In the genomic region with DNA sequence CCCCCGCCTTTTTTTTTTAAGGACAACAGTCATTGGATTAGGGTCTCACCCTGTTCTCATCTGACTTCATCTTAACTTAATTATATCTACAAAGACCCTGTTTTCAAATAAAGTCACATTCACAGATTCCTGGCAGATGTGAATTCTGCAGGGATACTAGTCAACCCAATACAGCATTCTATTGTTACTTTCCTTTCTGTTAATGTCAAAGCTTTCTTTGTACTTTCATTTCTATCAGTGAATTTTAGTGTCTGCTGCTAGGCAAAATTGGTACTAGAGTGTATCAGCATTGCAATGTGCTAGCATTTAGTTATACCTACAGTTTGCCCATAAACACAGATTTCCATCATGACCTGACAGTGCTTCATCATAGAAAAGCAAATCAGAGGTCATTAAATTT, we compare ENCODE assay signal across 15 cellular contexts.
A peak's percentile ranks its signal among the peaks of the same experiment; 100 is the strongest.
DNase-seq lines count a peak whose midpoint lies in the region; ATAC-seq and TF ChIP-seq lines count a peak whose summit lies in the region.
"Had no signal": no experiment of that assay in that cellular context is flagged by ENCODE, and none has a peak within 500 bp of the region (broad histone marks: within the 10 kb centered on the region; RNA-seq: fewer than 3 reads in every experiment).

No MANE protein-coding gene starts in this region.

- intact Hi-C loops in body of pancreas (cut with DNase I), result no loop called here

- in situ Hi-C loops in SK-MEL-5 (cut with HindIII; ENCODE audit: low pct_unique_long_range_greater_than_20kb, low sequenced_read_pairs), result no loop called here

- no peak for TF ChIP-seq POLR2A in body of pancreas (IDR thresholded peaks at IDR 0.05)

- H3K27ac Mint-ChIP-seq in GM23338, result no peak overlapping the region; the same call in 1 of the 2 replicates
- H3K27ac Mint-ChIP-seq: CD4-positive, alpha-beta T cell had no signal

- H3K4me3 Mint-ChIP-seq in GM23338, result no peak overlapping the region
- H3K4me3 Mint-ChIP-seq: CD4-positive, alpha-beta T cell had no signal

- H3K27me3 ChIP-seq in GM23338 (ENCODE audit: insufficient read depth), result no peaks in the 10 kb centered on the region
- H3K27me3 ChIP-seq in body of pancreas, result no peaks in the 10 kb centered on the region

- H4K20me1 ChIP-seq in GM23338 (replicated peaks; ENCODE audit: insufficient read depth), result no peaks in the 10 kb centered on the region

- H3F3A ChIP-seq in GM23338 (replicated peaks; ENCODE audit: low read depth), result no peaks in the 10 kb centered on the region

- H3K79me2 ChIP-seq in GM23338 (replicated peaks; ENCODE audit: insufficient read depth), result no peaks in the 10 kb centered on the region

- peaks cover 25% of the 10 kb centered on the region for H3K4me1 Mint-ChIP-seq in GM23338

- H3K36me3 ChIP-seq in GM23338 (ENCODE audit: insufficient read depth) (no peaks in the 10 kb centered on the region), body of pancreas (replicated peaks in 1 of 2; ENCODE audit: insufficient read depth in 1 of 2, low read depth in 2 of 2) (no peaks in the 10 kb centered on the region)
- H3K36me3 ChIP-seq: HAP-1 had no signal

- H3K36me3 Mint-ChIP-seq in GM23338 (ENCODE audit: low read depth), result peaks cover 4% of the 10 kb centered on the region; the same call in 2 of the 3 replicates

- TF ChIP-seq CTCF in GM23338 (conservative IDR thresholded peaks at IDR 0.05; ENCODE audit: low read depth in 2 of 2), result no peak
- TF ChIP-seq CTCF in body of pancreas (IDR thresholded peaks at IDR 0.05), result no peak

- H3K27ac ChIP-seq in GM23338 (ENCODE audit: low read depth) (0 out of 2 replicates have a peak overlapping the region, but pooled peaks have one; percentile 9), body of pancreas (no peak overlapping the region)
- H3K27ac ChIP-seq: C4-2B had no signal

- no peak for DNase-seq in GM23338 (ENCODE audit: low spot score)
- peak; percentile 51 for DNase-seq in SK-MEL-5 (ENCODE audit: low read depth, low spot score)
- DNase-seq in medulla oblongata (ENCODE audit: extremely low spot score), result peak; percentile 11
- DNase-seq in AG08395 (ENCODE audit: low spot score), result no peak
- no peak for DNase-seq in nucleus accumbens (lab: John Stamatoyannopoulos, UW)
- DNase-seq in body of pancreas, result no peak
- DNase-seq: ACHN; AML-193; CD4-positive, alpha-beta T cell; DMS153; DMS79; GDM1 had no signal

- H3K4me3 ChIP-seq in GM23338 (no peak overlapping the region), body of pancreas (no peak overlapping the region)
- H3K4me3 ChIP-seq: HAP-1 had no signal

- H3K4me2 ChIP-seq in GM23338, result no peak overlapping the region

- no peaks in the 10 kb centered on the region for H3K9me3 Mint-ChIP-seq in GM23338

- ATAC-seq in GM23338, result no peak
- no peak for ATAC-seq in GM21423 (IDR thresholded peaks at IDR 0.05; ENCODE audit: unreplicated experiment)
- no peak for ATAC-seq in body of pancreas

- H3K9me2 ChIP-seq in GM23338 (ENCODE audit: insufficient read depth), result no peaks in the 10 kb centered on the region

- no peaks in the 10 kb centered on the region for H3K9me3 ChIP-seq in body of pancreas
- H3K9me3 ChIP-seq: HAP-1 had no signal

- WGBS in body of pancreas, 2 donors, result 80 to 83% methylated on average over 1 of the region's 1 CpG

- H3K4me1 ChIP-seq in GM23338 (ENCODE audit: insufficient read depth) (peaks cover 20% of the 10 kb centered on the region), body of pancreas (peaks cover 3% of the 10 kb centered on the region)

- H2AFZ ChIP-seq in GM23338, result no peak overlapping the region

- H3K27me3 Mint-ChIP-seq in GM23338 (ENCODE audit: insufficient read depth, low read depth, poor library complexity), result peaks cover 2% of the 10 kb centered on the region
- H3K27me3 Mint-ChIP-seq: CD4-positive, alpha-beta T cell had no signal

TF ChIP-seq in GM23338, 12 proteins besides CTCF, POLR2A, EP300 and RAD21:
- TF ChIP-seq ZNF114 (CRISPR knock-in tag; IDR thresholded peaks at IDR 0.05) (no peak), JUNB (IDR thresholded peaks at IDR 0.05; ENCODE audit: unreplicated experiment) (no peak), ZNF331 (CRISPR knock-in tag; IDR thresholded peaks at IDR 0.05; ENCODE audit: low read depth) (no peak), CREB1 (CRISPR knock-in tag; IDR thresholded peaks at IDR 0.05; ENCODE audit: low read depth) (no peak)
- TF ChIP-seq, protein P1, sequence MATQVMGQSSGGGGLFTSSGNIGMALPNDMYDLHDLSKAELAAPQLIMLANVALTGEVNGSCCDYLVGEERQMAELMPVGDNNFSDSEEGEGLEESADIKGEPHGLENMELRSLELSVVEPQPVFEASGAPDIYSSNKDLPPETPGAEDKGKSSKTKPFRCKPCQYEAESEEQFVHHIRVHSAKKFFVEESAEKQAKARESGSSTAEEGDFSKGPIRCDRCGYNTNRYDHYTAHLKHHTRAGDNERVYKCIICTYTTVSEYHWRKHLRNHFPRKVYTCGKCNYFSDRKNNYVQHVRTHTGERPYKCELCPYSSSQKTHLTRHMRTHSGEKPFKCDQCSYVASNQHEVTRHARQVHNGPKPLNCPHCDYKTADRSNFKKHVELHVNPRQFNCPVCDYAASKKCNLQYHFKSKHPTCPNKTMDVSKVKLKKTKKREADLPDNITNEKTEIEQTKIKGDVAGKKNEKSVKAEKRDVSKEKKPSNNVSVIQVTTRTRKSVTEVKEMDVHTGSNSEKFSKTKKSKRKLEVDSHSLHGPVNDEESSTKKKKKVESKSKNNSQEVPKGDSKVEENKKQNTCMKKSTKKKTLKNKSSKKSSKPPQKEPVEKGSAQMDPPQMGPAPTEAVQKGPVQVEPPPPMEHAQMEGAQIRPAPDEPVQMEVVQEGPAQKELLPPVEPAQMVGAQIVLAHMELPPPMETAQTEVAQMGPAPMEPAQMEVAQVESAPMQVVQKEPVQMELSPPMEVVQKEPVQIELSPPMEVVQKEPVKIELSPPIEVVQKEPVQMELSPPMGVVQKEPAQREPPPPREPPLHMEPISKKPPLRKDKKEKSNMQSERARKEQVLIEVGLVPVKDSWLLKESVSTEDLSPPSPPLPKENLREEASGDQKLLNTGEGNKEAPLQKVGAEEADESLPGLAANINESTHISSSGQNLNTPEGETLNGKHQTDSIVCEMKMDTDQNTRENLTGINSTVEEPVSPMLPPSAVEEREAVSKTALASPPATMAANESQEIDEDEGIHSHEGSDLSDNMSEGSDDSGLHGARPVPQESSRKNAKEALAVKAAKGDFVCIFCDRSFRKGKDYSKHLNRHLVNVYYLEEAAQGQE (IDR thresholded peaks at IDR 0.05; ENCODE audit: unreplicated experiment), result no peak

Comparison
In these comparisons a context has a peak if more than half of its experiments do, and no peak if none do; other contexts are left out.
1. DNase-seq: peak in SK-MEL-5 (single experiment) and medulla oblongata (single experiment); none in GM23338 (single experiment), AG08395 (single experiment), nucleus accumbens (0 of 56) and body of pancreas (0 of 4).